Comparison of ENCODE assay signal across 7 cellular contexts in the genomic region with DNA sequence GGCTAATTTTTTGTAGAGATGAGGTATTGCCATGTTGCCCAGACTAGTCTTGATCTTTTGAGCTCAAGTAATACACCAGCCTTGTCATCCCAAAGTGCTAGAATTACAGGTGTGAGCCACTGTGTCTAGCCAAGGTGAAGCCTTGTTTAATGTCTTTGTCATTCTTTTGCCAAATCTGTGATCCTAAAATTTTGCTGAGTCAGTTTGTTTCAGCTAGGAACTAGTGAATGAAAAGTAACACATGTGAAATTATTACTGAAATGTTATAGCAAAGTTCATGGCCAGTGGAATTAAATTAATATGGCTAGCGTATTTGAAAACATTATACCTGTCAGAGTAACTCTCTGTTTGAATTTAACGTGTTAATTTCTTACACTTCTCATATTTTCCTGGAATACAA.
"Had no signal": no experiment of that assay in that cellular context is flagged by ENCODE, and none has a peak within 500 bp of the region (broad histone marks: within the 10 kb centered on the region; RNA-seq: fewer than 3 reads in every experiment).

No MANE protein-coding gene starts in this region.

- H3K9ac ChIP-seq: KMS-11 had no signal

- H3K4me2 ChIP-seq: GM23338, KMS-11 had no signal

- H3K27ac ChIP-seq: KMS-11 had no signal

- DNase-seq: H9, HCEC 1CT, Karpas-422, KBM-7 had no signal

- H3K4me3 ChIP-seq: GM23338 had no signal

- ATAC-seq: GM23338 had no signal

- FAIRE-seq: HTR-8/SVneo had no signal

- H2AFZ ChIP-seq: GM23338 had no signal
